Comparison of ENCODE assay signal across 16 cellular contexts in genomic region chr7:134083766-134084487, GRCh38. TPM values are rescaled to one million over a fixed set of nuclear protein-coding genes. Genes with fewer than 3 reads are reported as not detected.
DNase-seq lines count a peak whose midpoint lies in the region; ATAC-seq, FAIRE-seq and TF ChIP-seq lines count a peak whose summit lies in the region.
"Had no signal": no experiment of that assay in that cellular context is flagged by ENCODE, and none has a peak within 500 bp of the region (broad histone marks: within the 10 kb centered on the region; RNA-seq: fewer than 3 reads in every experiment).

No MANE protein-coding gene starts in this region.

- FAIRE-seq in GM12891 (lab: Jason Lieb, UNC), result no peak

- peaks cover 5 to 6% of the 10 kb centered on the region in 2 donors for H3K9me3 Mint-ChIP-seq in stimulated activated naive B cell treated with anti-CD40 and anti-IgM and Interleukin-4, amounts not matched to agents 10 μg/mL and 1 μg/mL and 100 μg/mL, for 72 hours

- TF ChIP-seq POLR2A in GM12891 (IDR thresholded peaks at IDR 0.05; ENCODE audit: low read depth, low read length), result no peak

- H3K36me3 Mint-ChIP-seq in stimulated activated naive B cell treated with anti-CD40 and anti-IgM and Interleukin-4, amounts not matched to agents 10 μg/mL and 1 μg/mL and 100 μg/mL, for 72 hours, result peaks cover 3 to 9% of the 10 kb centered on the region in 2 donors

- intact Hi-C loops in posterior cingulate gyrus (cut with DNase I), result no loop called here

- H3K4me3 Mint-ChIP-seq in stimulated activated naive B cell treated with anti-CD40 and anti-IgM and Interleukin-4, amounts not matched to agents 10 μg/mL and 1 μg/mL and 100 μg/mL, for 72 hours, result no peak overlapping the region
- H3K4me3 Mint-ChIP-seq: activated T-helper 17 cell treated with anti-CD3 and anti-CD28 coated beads, Interleukin-2, amount 50 U/mL, for 72 hours had no signal

- DNase-seq in EH (ENCODE audit: low read depth), result peak; percentile 58
- DNase-seq in MV-4-11 (lab: John Stamatoyannopoulos, UW), result peak; percentile 22
- peak; percentile 12 to 13 for DNase-seq in cardiac fibroblast (ENCODE audit: low read depth in 2 of 2)
- DNase-seq in myocyte (ENCODE audit: low read depth), result peak; percentile 27
- DNase-seq in posterior cingulate gyrus, result no peak
- DNase-seq in GM12891 (ENCODE audit: insufficient read length, low spot score), result no peak
- DNase-seq in DMS153 treated with DMSO at 0.1 percent for 48 hours (lab: John Stamatoyannopoulos, UW; ENCODE audit: unreplicated experiment), result no peak
- no peak for DNase-seq in stimulated activated naive B cell treated with anti-CD40 and anti-IgM and Interleukin-4, amounts not matched to agents 10 μg/mL and 1 μg/mL and 100 μg/mL, for 72 hours
- DNase-seq: Calu3; NCI-H1105 treated with DMSO at 0.1 percent for 48 hours; NCI-H446 treated with DMSO at 0.1 percent for 48 hours; occipital lobe; stimulated activated naive CD8-positive, alpha-beta T cell treated with anti-CD3 and anti-CD28 coated beads, Interleukin-15, Interleukin-2, amounts not matched to agents 100 U/mL and 50 U/mL, for 24 hours had no signal

- no peak for ATAC-seq in stimulated activated naive B cell treated with anti-CD40 and anti-IgM and Interleukin-4, amounts not matched to agents 10 μg/mL and 1 μg/mL and 100 μg/mL, for 72 hours (replicated peaks)
- ATAC-seq: activated CD4-positive, CD25-positive, alpha-beta regulatory T cell treated with anti-CD3 and anti-CD28 coated beads, Interleukin-2, amount 50 U/mL, for 24 hours; activated T-helper 17 cell treated with anti-CD3 and anti-CD28 coated beads, Interleukin-2, amount 50 U/mL, for 72 hours; stimulated activated naive CD8-positive, alpha-beta T cell treated with anti-CD3 and anti-CD28 coated beads, Interleukin-15, Interleukin-2, amounts not matched to agents 100 U/mL and 50 U/mL, for 24 hours had no signal

- peaks cover 7% of the 10 kb centered on the region in 2 donors for H3K4me1 Mint-ChIP-seq in stimulated activated naive B cell treated with anti-CD40 and anti-IgM and Interleukin-4, amounts not matched to agents 10 μg/mL and 1 μg/mL and 100 μg/mL, for 72 hours
- H3K4me1 Mint-ChIP-seq: activated T-helper 17 cell treated with anti-CD3 and anti-CD28 coated beads, Interleukin-2, amount 50 U/mL, for 72 hours had no signal

- TF ChIP-seq CTCF in cardiac fibroblast (IDR thresholded peaks at IDR 0.05; ENCODE audit: low read depth, low read length), result no peak

- H3K27ac Mint-ChIP-seq in stimulated activated naive B cell treated with anti-CD40 and anti-IgM and Interleukin-4, amounts not matched to agents 10 μg/mL and 1 μg/mL and 100 μg/mL, for 72 hours, result no peak overlapping the region
- H3K27ac Mint-ChIP-seq: activated T-helper 17 cell treated with anti-CD3 and anti-CD28 coated beads, Interleukin-2, amount 50 U/mL, for 72 hours had no signal

- H3K27me3 Mint-ChIP-seq in stimulated activated naive B cell treated with anti-CD40 and anti-IgM and Interleukin-4, amounts not matched to agents 10 μg/mL and 1 μg/mL and 100 μg/mL, for 72 hours, result no peaks in the 10 kb centered on the region

- no peak overlapping the region for H3K4me3 ChIP-seq in cardiac fibroblast (replicated peaks in 1 of 2; ENCODE audit: low read depth in 2 of 2, low read length in 2 of 2)
- H3K4me3 ChIP-seq: SJSA1 had no signal

TF ChIP-seq in GM12891, 5 proteins besides CTCF, POLR2A, EP300 and RAD21:
- no peak for TF ChIP-seq TAF1 (IDR thresholded peaks at IDR 0.05; ENCODE audit: low read depth, low read length)
- no peak for TF ChIP-seq POLR2AphosphoS5 (IDR thresholded peaks at IDR 0.05; ENCODE audit: low read depth, low read length)
- no peak for TF ChIP-seq PAX5 (IDR thresholded peaks at IDR 0.05; ENCODE audit: insufficient read depth, low read length, severe bottlenecking)
- no peak for TF ChIP-seq POU2F2 (IDR thresholded peaks at IDR 0.05; ENCODE audit: low read depth, low read length)
- no peak for TF ChIP-seq SPI1 (IDR thresholded peaks at IDR 0.05; ENCODE audit: low read depth, low read length)

RNA-seq across cellular contexts. Expression of gene LRGUK, which starts 43.2 kb away (rescaled TPM):
- 0.21 and 0.24 TPM in 2 replicates for total RNA-seq in myocyte
- 0.23 TPM for polyA plus RNA-seq in myocyte (2012)
- polyA plus RNA-seq in GM12891 (2012; ENCODE audit: low read depth, missing spikeins), result 0.14 TPM

Comparison
In these comparisons a context has a peak if more than half of its experiments do, and no peak if none do; other contexts are left out.
1. DNase-seq: peak in EH (single experiment), MV-4-11 (single experiment), cardiac fibroblast (2 of 2) and myocyte (single experiment); none in posterior cingulate gyrus (0 of 10), GM12891 (single experiment), DMS153 treated with DMSO at 0.1 percent for 48 hours (single experiment) and stimulated activated naive B cell treated with anti-CD40 and anti-IgM and Interleukin-4, amounts not matched to agents 10 μg/mL and 1 μg/mL and 100 μg/mL, for 72 hours (single experiment).